1 cellular context compared by ENCODE assay signal in the genomic region with DNA sequence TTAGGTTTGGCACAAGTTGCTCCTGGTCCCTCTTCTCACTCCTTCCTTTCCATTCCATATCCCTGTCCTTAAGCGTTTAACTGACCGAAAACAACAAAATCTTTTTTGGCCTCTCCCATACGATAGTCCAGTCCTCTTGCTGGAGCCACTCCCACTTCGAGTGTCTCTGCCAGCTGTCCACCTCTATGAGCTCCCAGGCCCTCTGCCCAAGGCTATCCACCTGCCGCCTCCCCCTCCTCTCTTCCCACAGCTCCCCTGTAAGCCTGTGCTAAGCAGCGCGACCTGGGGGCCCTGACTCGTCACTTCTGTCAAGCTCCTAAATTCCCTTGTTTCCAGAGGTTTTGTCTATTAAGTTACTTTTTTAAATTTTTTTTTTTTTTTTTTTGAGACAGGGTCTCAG.
TF ChIP-seq lines count a peak whose summit lies in the region.

No MANE protein-coding gene starts in this region.

TF ChIP-seq in IMR-90, 13 proteins besides CTCF, POLR2A, EP300 and RAD21:
- TF ChIP-seq CHD1 (IDR thresholded peaks at IDR 0.05; ENCODE audit: low read depth, low read length) = no peak
- no peak for TF ChIP-seq BHLHE40 (IDR thresholded peaks at IDR 0.05; ENCODE audit: low read depth, low read length)
- no peak for TF ChIP-seq MAFK (IDR thresholded peaks at IDR 0.05; ENCODE audit: low read depth, low read length)
- TF ChIP-seq FOS (IDR thresholded peaks at IDR 0.05; ENCODE audit: low read depth, low read length) = no peak
- TF ChIP-seq, protein P1, sequence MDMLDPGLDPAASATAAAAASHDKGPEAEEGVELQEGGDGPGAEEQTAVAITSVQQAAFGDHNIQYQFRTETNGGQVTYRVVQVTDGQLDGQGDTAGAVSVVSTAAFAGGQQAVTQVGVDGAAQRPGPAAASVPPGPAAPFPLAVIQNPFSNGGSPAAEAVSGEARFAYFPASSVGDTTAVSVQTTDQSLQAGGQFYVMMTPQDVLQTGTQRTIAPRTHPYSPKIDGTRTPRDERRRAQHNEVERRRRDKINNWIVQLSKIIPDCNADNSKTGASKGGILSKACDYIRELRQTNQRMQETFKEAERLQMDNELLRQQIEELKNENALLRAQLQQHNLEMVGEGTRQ (IDR thresholded peaks at IDR 0.05; ENCODE audit: low read depth, low read length) = no peak
- TF ChIP-seq SMC3 (IDR thresholded peaks at IDR 0.05; ENCODE audit: low read depth, low read length) = no peak
